23 cellular contexts compared by ENCODE assay signal in genomic region chr5:50733737-50734136, GRCh38.
"Had no signal": no experiment of that assay in that cellular context is flagged by ENCODE, and none has a peak within 500 bp of the region (broad histone marks: within the 10 kb centered on the region; RNA-seq: fewer than 3 reads in every experiment).

No MANE protein-coding gene starts in this region.

- H3K4me1 ChIP-seq: breast epithelium, colonic mucosa, gastrocnemius medialis had no signal

- H3K4me3 ChIP-seq: breast epithelium, colonic mucosa, esophagus squamous epithelium, gastrocnemius medialis, sigmoid colon, smooth muscle cell, vagina had no signal

- H3K9me3 Mint-ChIP-seq: activated naive CD8-positive, alpha-beta T cell treated with anti-CD3 and anti-CD28 coated beads, Interleukin-2, amount 10 ng/mL, durations not matched to agents 7 days and 5 days; activated T-cell treated with anti-CD3 and anti-CD28 coated beads, Interleukin-2, amount 50 U/mL, for 4 hours; endodermal cell; memory B cell; neural crest cell had no signal

- DNase-seq: activated CD4-positive, alpha-beta T cell treated with anti-CD3 and anti-CD28 coated beads for 48 hours; activated CD8-positive, alpha-beta memory T cell treated with anti-CD3 and anti-CD28 coated beads, Interleukin-2, amount 50 U/mL, for 48 hours; activated naive CD4-positive, alpha-beta T cell treated with Interleukin-2 at 50 U/mL for 16 hours; activated naive CD8-positive, alpha-beta T cell treated with anti-CD3 and anti-CD28 coated beads, Interleukin-2, amount 10 ng/mL, durations not matched to agents 7 days and 5 days; activated T-cell treated with anti-CD3 and anti-CD28 coated beads, Interleukin-2, amount 50 U/mL, for 4 hours; amniotic stem cell; colonic mucosa; endodermal cell; esophagus squamous epithelium; gastrocnemius medialis; hippocampal formation; retina; sigmoid colon; stimulated activated CD4-positive, alpha-beta T cell treated with anti-CD3 and anti-CD28 coated beads, Interleukin-15, amount 100 ng/mL, for 24 hours; stimulated activated naive B cell treated with anti-CD40 and anti-IgM and Interleukin-4, amounts not matched to agents 10 μg/mL and 1 μg/mL and 100 μg/mL, for 72 hours; trophoblast cell had no signal

- H3K4me3 Mint-ChIP-seq: activated naive CD8-positive, alpha-beta T cell treated with anti-CD3 and anti-CD28 coated beads, Interleukin-2, amount 10 ng/mL, durations not matched to agents 7 days and 5 days; activated T-cell treated with anti-CD3 and anti-CD28 coated beads, Interleukin-2, amount 50 U/mL, for 4 hours; endodermal cell; memory B cell; neural crest cell; stimulated activated naive B cell treated with anti-CD40 and anti-IgM and Interleukin-4, amounts not matched to agents 10 μg/mL and 1 μg/mL and 100 μg/mL, for 72 hours; T-helper 1 cell treated with Interleukin-12 subunit alpha and Interleukin-12 subunit beta and Interleukin-4 antibody, amounts not matched to agents 30 μg/mL and 1 μg/mL, for 36 hours had no signal

- H3K27me3 ChIP-seq: breast epithelium, colonic mucosa, esophagus squamous epithelium, gastrocnemius medialis, sigmoid colon, vagina had no signal

- H3K27me3 Mint-ChIP-seq: activated naive CD8-positive, alpha-beta T cell treated with anti-CD3 and anti-CD28 coated beads, Interleukin-2, amount 10 ng/mL, durations not matched to agents 7 days and 5 days; memory B cell; progenitor cell of endocrine pancreas; stimulated activated naive B cell treated with anti-CD40 and anti-IgM and Interleukin-4, amounts not matched to agents 10 μg/mL and 1 μg/mL and 100 μg/mL, for 72 hours had no signal

- H3K27ac Mint-ChIP-seq: activated naive CD8-positive, alpha-beta T cell treated with anti-CD3 and anti-CD28 coated beads, Interleukin-2, amount 10 ng/mL, durations not matched to agents 7 days and 5 days; memory B cell; progenitor cell of endocrine pancreas; T-helper 1 cell treated with Interleukin-12 subunit alpha and Interleukin-12 subunit beta and Interleukin-4 antibody, amounts not matched to agents 30 μg/mL and 1 μg/mL, for 36 hours had no signal

- H3K36me3 ChIP-seq: breast epithelium, colonic mucosa, esophagus squamous epithelium, gastrocnemius medialis, sigmoid colon, vagina had no signal

- H3K27ac ChIP-seq: breast epithelium, colonic mucosa, esophagus squamous epithelium, gastrocnemius medialis, sigmoid colon, vagina had no signal

- H3K9me3 ChIP-seq: breast epithelium, colonic mucosa, esophagus squamous epithelium, gastrocnemius medialis, sigmoid colon, vagina had no signal

- ATAC-seq: activated T-cell treated with anti-CD3 and anti-CD28 coated beads, Interleukin-2, amount 50 U/mL, for 4 hours; gastrocnemius medialis; stimulated activated naive B cell treated with anti-CD40 and anti-IgM and Interleukin-4, amounts not matched to agents 10 μg/mL and 1 μg/mL and 100 μg/mL, for 72 hours had no signal
